27 cellular contexts compared by ENCODE assay signal in the genomic region with DNA sequence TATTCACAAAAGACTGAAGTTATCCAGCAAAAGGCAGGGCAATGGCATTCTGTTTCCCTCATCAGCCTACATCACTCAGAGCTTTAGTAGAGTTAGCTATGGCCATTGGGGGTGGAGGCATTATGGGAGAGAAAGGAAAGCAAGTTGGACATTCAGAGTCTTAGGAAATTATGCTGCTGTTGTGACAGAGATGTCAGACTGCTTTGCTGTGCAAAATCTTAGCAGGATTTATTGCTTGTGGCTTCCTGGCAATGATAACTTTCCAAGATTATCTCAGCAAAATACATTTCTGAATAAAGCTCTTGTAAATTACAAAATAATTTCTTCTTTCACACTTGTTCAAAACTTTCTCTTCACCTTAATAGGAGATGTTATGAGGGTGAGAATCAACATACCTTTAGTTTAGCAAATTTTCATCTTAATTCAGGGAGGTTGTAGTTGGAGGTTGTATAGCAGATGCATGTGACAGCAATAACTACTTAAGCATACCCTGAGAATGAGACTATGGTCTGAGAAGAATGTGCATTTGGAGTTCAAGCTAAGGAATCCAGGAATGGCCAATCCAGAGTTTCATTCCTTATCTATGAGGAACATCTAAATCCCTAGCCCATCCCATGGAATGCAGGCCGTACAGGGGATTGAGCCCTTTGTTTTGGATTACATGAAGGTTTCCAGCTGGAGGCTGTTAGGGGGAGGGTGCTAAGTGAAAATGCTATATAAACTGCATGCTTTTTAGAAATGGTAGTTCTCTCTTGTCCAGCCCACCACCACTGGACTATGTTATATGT.
"Had no signal": no experiment of that assay in that cellular context is flagged by ENCODE, and none has a peak within 500 bp of the region (broad histone marks: within the 10 kb centered on the region; RNA-seq: fewer than 3 reads in every experiment).

No MANE protein-coding gene starts in this region.

- H3K27ac Mint-ChIP-seq: activated CD4-positive, alpha-beta memory T cell treated with anti-CD3 and anti-CD28 coated beads, Interleukin-2, amount 10 ng/mL, durations not matched to agents 7 days and 5 days; activated CD4-positive, alpha-beta T cell treated with anti-CD3 and anti-CD28 coated beads, Interleukin-2, amount 10 ng/mL, durations not matched to agents 7 days and 5 days; activated T-cell treated with anti-CD3 and anti-CD28 coated beads, Interleukin-2, amount 50 U/mL, for 24 hours; dendritic cell treated with granulocyte-macrophage colony-stimulating factor and Interleukin-4, amounts not matched to agents 40 ng/mL and 50 ng/mL, for 4 days; mesothelial cell of epicardium; naive B cell; nephron progenitor cell; progenitor cell of endocrine pancreas; stimulated activated naive B cell treated with anti-CD40 and anti-IgM and Interleukin-4, amounts not matched to agents 10 μg/mL and 1 μg/mL and 100 μg/mL, for 72 hours; T-helper 17 cell had no signal

- DNase-seq: activated CD4-positive, alpha-beta memory T cell treated with anti-CD3 and anti-CD28 coated beads, Interleukin-2, amount 10 ng/mL, durations not matched to agents 7 days and 5 days; activated CD4-positive, alpha-beta T cell treated with anti-CD3 and anti-CD28 coated beads, Interleukin-2, amount 10 ng/mL, durations not matched to agents 7 days and 5 days; activated CD4-positive, CD25-positive, alpha-beta regulatory T cell treated with anti-CD3 and anti-CD28 coated beads, Interleukin-2, amount 50 U/mL, for 72 hours; activated CD8-positive, alpha-beta memory T cell treated with anti-CD3 and anti-CD28 coated beads, Interleukin-2, amount 50 U/mL, for 48 hours; activated gamma-delta T cell; activated naive CD4-positive, alpha-beta T cell treated with anti-CD3 and anti-CD28 coated beads, Interleukin-2, amount 50 U/mL, for 16 hours; activated T-cell treated with anti-CD3 and anti-CD28 coated beads, Interleukin-2, amount 50 U/mL, for 24 hours; amniotic stem cell; central memory CD4-positive, alpha-beta T cell; left cardiac atrium; left ventricle myocardium superior; naive B cell; nephron progenitor cell; ovary; sigmoid colon; stimulated activated CD4-positive, alpha-beta T cell treated with anti-CD3 and anti-CD28 coated beads, Interleukin-1b, Interleukin-23, amount 100 ng/mL, for 48 hours; stimulated activated naive B cell treated with anti-CD40 and anti-IgM and Interleukin-4, amounts not matched to agents 10 μg/mL and 1 μg/mL and 100 μg/mL, for 72 hours; T-helper 17 cell had no signal

- H3K4me3 Mint-ChIP-seq: activated CD4-positive, alpha-beta memory T cell treated with anti-CD3 and anti-CD28 coated beads, Interleukin-2, amount 10 ng/mL, durations not matched to agents 7 days and 5 days; activated CD4-positive, alpha-beta T cell treated with anti-CD3 and anti-CD28 coated beads, Interleukin-2, amount 10 ng/mL, durations not matched to agents 7 days and 5 days; activated T-cell treated with anti-CD3 and anti-CD28 coated beads, Interleukin-2, amount 50 U/mL, for 24 hours; dendritic cell treated with granulocyte-macrophage colony-stimulating factor and Interleukin-4, amounts not matched to agents 40 ng/mL and 50 ng/mL, for 4 days; mesothelial cell of epicardium; naive B cell; nephron progenitor cell; stimulated activated naive B cell treated with anti-CD40 and anti-IgM and Interleukin-4, amounts not matched to agents 10 μg/mL and 1 μg/mL and 100 μg/mL, for 72 hours; T-helper 17 cell had no signal

- H3K79me2 ChIP-seq: hepatocyte had no signal

- H3K4me3 ChIP-seq: breast epithelium, esophagus muscularis mucosa, gastroesophageal sphincter, hepatocyte, ovary, sigmoid colon, smooth muscle cell, tibial nerve had no signal

- H3K4me1 Mint-ChIP-seq: mesothelial cell of epicardium, nephron progenitor cell, T-helper 17 cell had no signal

- H3K9me3 ChIP-seq: breast epithelium, esophagus muscularis mucosa, gastroesophageal sphincter, ovary, tibial nerve had no signal

- H3K4me1 ChIP-seq: breast epithelium, esophagus muscularis mucosa, gastroesophageal sphincter, sigmoid colon, tibial nerve had no signal

- ATAC-seq: gastroesophageal sphincter; left cardiac atrium; left ventricle myocardium superior; stimulated activated naive B cell treated with anti-CD40 and anti-IgM and Interleukin-4, amounts not matched to agents 10 μg/mL and 1 μg/mL and 100 μg/mL, for 72 hours; T-helper 17 cell had no signal

- H2AFZ ChIP-seq: hepatocyte had no signal

- H3K36me3 ChIP-seq: breast epithelium, esophagus muscularis mucosa, gastroesophageal sphincter, ovary, sigmoid colon, tibial nerve had no signal

- H3K27ac ChIP-seq: breast epithelium, esophagus muscularis mucosa, gastroesophageal sphincter, ovary, sigmoid colon, tibial nerve had no signal

- H3K9me3 Mint-ChIP-seq: activated CD4-positive, alpha-beta T cell treated with anti-CD3 and anti-CD28 coated beads, Interleukin-2, amount 10 ng/mL, durations not matched to agents 7 days and 5 days; dendritic cell treated with granulocyte-macrophage colony-stimulating factor and Interleukin-4, amounts not matched to agents 40 ng/mL and 50 ng/mL, for 4 days; nephron progenitor cell had no signal

- H3K4me2 ChIP-seq: hepatocyte, smooth muscle cell had no signal

- H3K27me3 Mint-ChIP-seq: activated CD4-positive, alpha-beta memory T cell treated with anti-CD3 and anti-CD28 coated beads, Interleukin-2, amount 10 ng/mL, durations not matched to agents 7 days and 5 days; activated CD4-positive, alpha-beta T cell treated with anti-CD3 and anti-CD28 coated beads, Interleukin-2, amount 10 ng/mL, durations not matched to agents 7 days and 5 days; activated T-cell treated with anti-CD3 and anti-CD28 coated beads, Interleukin-2, amount 50 U/mL, for 24 hours; dendritic cell treated with granulocyte-macrophage colony-stimulating factor and Interleukin-4, amounts not matched to agents 40 ng/mL and 50 ng/mL, for 4 days; progenitor cell of endocrine pancreas; stimulated activated naive B cell treated with anti-CD40 and anti-IgM and Interleukin-4, amounts not matched to agents 10 μg/mL and 1 μg/mL and 100 μg/mL, for 72 hours; T-helper 17 cell had no signal

- H3K36me3 Mint-ChIP-seq: mesothelial cell of epicardium; naive B cell; stimulated activated naive B cell treated with anti-CD40 and anti-IgM and Interleukin-4, amounts not matched to agents 10 μg/mL and 1 μg/mL and 100 μg/mL, for 72 hours had no signal

- H3K27me3 ChIP-seq: breast epithelium, esophagus muscularis mucosa, gastroesophageal sphincter, hepatocyte, ovary, sigmoid colon, tibial nerve had no signal
